Comparison of ENCODE assay signal across 11 cellular contexts in genomic region chr11:12288934-12289666, GRCh38.
DNase-seq lines count a peak whose midpoint lies in the region; ATAC-seq and TF ChIP-seq lines count a peak whose summit lies in the region.
"Had no signal": no experiment of that assay in that cellular context is flagged by ENCODE, and none has a peak within 500 bp of the region (broad histone marks: within the 10 kb centered on the region; RNA-seq: fewer than 3 reads in every experiment).

No MANE protein-coding gene starts in this region.

- H3K27ac Mint-ChIP-seq in CD8-positive, alpha-beta T cell = no peak overlapping the region
- H3K27ac Mint-ChIP-seq in central memory CD8-positive, alpha-beta T cell (ENCODE audit: low read depth) = no peak overlapping the region
- no peak overlapping the region for H3K27ac Mint-ChIP-seq in T-cell

- no peaks in the 10 kb centered on the region for H3K9me3 Mint-ChIP-seq in CD8-positive, alpha-beta T cell
- H3K9me3 Mint-ChIP-seq in central memory CD8-positive, alpha-beta T cell = no peaks in the 10 kb centered on the region
- no peaks in the 10 kb centered on the region for H3K9me3 Mint-ChIP-seq in T-cell
- H3K9me3 Mint-ChIP-seq: naive B cell had no signal

- TF ChIP-seq POLR2A in Peyer's patch (IDR thresholded peaks at IDR 0.05) = no peak

- ATAC-seq in CD8-positive, alpha-beta T cell = no peak
- no peak for ATAC-seq in central memory CD8-positive, alpha-beta T cell (replicated peaks; ENCODE audit: extremely low read depth, poor library complexity, severe bottlenecking)
- no peak for ATAC-seq in T-cell (replicated peaks in 1 of 4)

- no peaks in the 10 kb centered on the region for H3K27me3 Mint-ChIP-seq in CD8-positive, alpha-beta T cell (ENCODE audit: low read depth)
- no peaks in the 10 kb centered on the region for H3K27me3 Mint-ChIP-seq in central memory CD8-positive, alpha-beta T cell
- no peaks in the 10 kb centered on the region for H3K27me3 Mint-ChIP-seq in T-cell

- no peak overlapping the region for H3K4me3 ChIP-seq in CD8-positive, alpha-beta T cell (ENCODE audit: low read depth, low read length)
- no peak overlapping the region for H3K4me3 ChIP-seq in Peyer's patch
- H3K4me3 ChIP-seq: breast epithelium, GM12878 had no signal

- DNase-seq in CD8-positive, alpha-beta T cell = no peak
- peak; percentile 46 for DNase-seq in NCI-H1092 (lab: John Stamatoyannopoulos, UW)
- peak; percentile 8 for DNase-seq in central memory CD8-positive, alpha-beta T cell (ENCODE audit: low spot score in 2 of 2)
- peak; percentile 80 for DNase-seq in posterior vena cava (ENCODE audit: low spot score)
- DNase-seq in DMS153 (lab: John Stamatoyannopoulos, UW) = no peak
- no peak for DNase-seq in T-cell
- DNase-seq in NCI-H510A treated with DMSO at 0.1 percent for 48 hours (lab: John Stamatoyannopoulos, UW) = no peak
- no peak for DNase-seq in Peyer's patch
- DNase-seq: naive B cell had no signal

- no peak overlapping the region for H3K4me3 Mint-ChIP-seq in CD8-positive, alpha-beta T cell
- no peak overlapping the region for H3K4me3 Mint-ChIP-seq in central memory CD8-positive, alpha-beta T cell
- no peak overlapping the region for H3K4me3 Mint-ChIP-seq in T-cell

- H3K36me3 Mint-ChIP-seq in CD8-positive, alpha-beta T cell = no peaks in the 10 kb centered on the region
- peaks cover 10% of the 10 kb centered on the region for H3K36me3 Mint-ChIP-seq in central memory CD8-positive, alpha-beta T cell (ENCODE audit: insufficient read depth)
- H3K36me3 Mint-ChIP-seq in T-cell = peaks cover 6% of the 10 kb centered on the region
- H3K36me3 Mint-ChIP-seq: naive B cell had no signal

- H3K4me1 Mint-ChIP-seq in CD8-positive, alpha-beta T cell (ENCODE audit: low read depth) = peaks cover 7% of the 10 kb centered on the region
- H3K4me1 Mint-ChIP-seq in central memory CD8-positive, alpha-beta T cell = peaks cover 9% of the 10 kb centered on the region
- H3K4me1 Mint-ChIP-seq in T-cell = peaks cover 10 to 25% (median 12%) of the 10 kb centered on the region in 3 donors

- intact Hi-C loops in CD8-positive, alpha-beta T cell (cut with DNase I, micrococcal nuclease) = loop anchor here in 1 of 2 experiments (2.0 kb wide), 1 partner anchor 606 kb away; no protein-coding TSS in a partner anchor
- intact Hi-C loops in posterior vena cava (cut with DNase I) = loop anchor here in 1 of 2 donors (10.0 kb wide), 1 partner anchor 54 kb away; no protein-coding TSS in a partner anchor

- TF ChIP-seq CTCF in CD8-positive, alpha-beta T cell (IDR thresholded peaks at IDR 0.05) = peak; percentile 14
- TF ChIP-seq CTCF in Peyer's patch (IDR thresholded peaks at IDR 0.05) = no peak

- H3K9me3 ChIP-seq in CD8-positive, alpha-beta T cell (ENCODE audit: low read length) = no peaks in the 10 kb centered on the region
- no peaks in the 10 kb centered on the region for H3K9me3 ChIP-seq in Peyer's patch
- H3K9me3 ChIP-seq: breast epithelium had no signal

- POLR2A ChIA-PET in CD8-positive, alpha-beta T cell (lab: Charles Lee) = no interaction called here
- POLR2A ChIA-PET in T-cell (lab: Charles Lee) = interaction anchor here in 1 of 2 donors (0.6 kb wide), 2 partner anchors 189 to 735 kb away, joined by 7 to 9 read pairs; no protein-coding TSS in a partner anchor

- CTCF ChIA-PET in CD8-positive, alpha-beta T cell (lab: Charles Lee) = interaction anchor here (0.7 to 4.9 kb wide), 28 partner anchors 8 to 614 kb away, joined by 3 to 51 read pairs (median 4); no protein-coding TSS in a partner anchor
- CTCF ChIA-PET in T-cell (lab: Charles Lee) = interaction anchor here (0.5 to 1.6 kb wide), 18 partner anchors 8 to 1526 kb away, joined by 3 to 13 read pairs (median 4); no protein-coding TSS in a partner anchor

- no peaks in the 10 kb centered on the region for H3K27me3 ChIP-seq in CD8-positive, alpha-beta T cell (ENCODE audit: insufficient read depth, low read length)
- H3K27me3 ChIP-seq in Peyer's patch = no peaks in the 10 kb centered on the region
- H3K27me3 ChIP-seq: breast epithelium had no signal

- no peaks in the 10 kb centered on the region for H3K36me3 ChIP-seq in CD8-positive, alpha-beta T cell (ENCODE audit: insufficient read depth, low read length)
- H3K36me3 ChIP-seq in Peyer's patch = no peaks in the 10 kb centered on the region
- H3K36me3 ChIP-seq: breast epithelium had no signal

- no peak overlapping the region for H3K27ac ChIP-seq in CD8-positive, alpha-beta T cell (ENCODE audit: low read depth, low read length)
- peak overlapping the region in 1 of 4 donors; percentile 83 for H3K27ac ChIP-seq in Peyer's patch

- H3K4me1 ChIP-seq in CD8-positive, alpha-beta T cell (ENCODE audit: insufficient read depth, low read length) = peaks cover 8% of the 10 kb centered on the region
- H3K4me1 ChIP-seq in Peyer's patch = peaks cover 0 to 13% (median 0%) of the 10 kb centered on the region in 4 donors
- H3K4me1 ChIP-seq: breast epithelium had no signal

Comparison
In these comparisons a context has a peak if more than half of its experiments do, and no peak if none do; other contexts are left out.
1. DNase-seq: peak in NCI-H1092 (single experiment), central memory CD8-positive, alpha-beta T cell (2 of 2) and posterior vena cava (single experiment); none in CD8-positive, alpha-beta T cell (0 of 7), DMS153 (single experiment), T-cell (0 of 34), NCI-H510A treated with DMSO at 0.1 percent for 48 hours (single experiment) and Peyer's patch (0 of 3).